In genomic region chr5:143354025-143354424, GRCh38 we compare ENCODE assay signal across 10 cellular contexts. TPM values are rescaled to one million over a fixed set of nuclear protein-coding genes. Genes with fewer than 3 reads are reported as not detected.
A peak's percentile ranks its signal among the peaks of the same experiment; 100 is the strongest.
DNase-seq lines count a peak whose midpoint lies in the region; ATAC-seq lines count a peak whose summit lies in the region.
"Had no signal": no experiment of that assay in that cellular context is flagged by ENCODE, and none has a peak within 500 bp of the region (broad histone marks: within the 10 kb centered on the region; RNA-seq: fewer than 3 reads in every experiment).

No MANE protein-coding gene starts in this region.

- intact Hi-C loops in activated T-helper 2 cell treated with anti-CD3 and anti-CD28 coated beads, Interferon-gamma antibody, Interleukin-2, Interleukin-4, amounts not matched to agents 10 μg/mL and 5 μg/mL and 100 μg/mL, durations not matched to agents 14 hours and 24 hours and 36 hours (cut with micrococcal nuclease): loop anchor here (2.0 to 5.0 kb wide), 10 partner anchors 33 to 338 kb away; partner anchors contain the start of gene NR3C1
- intact Hi-C loops in naive thymus-derived CD4-positive, alpha-beta T cell (cut with micrococcal nuclease): loop anchor here (1.0 to 5.0 kb wide), 5 partner anchors 8 to 838 kb away; no protein-coding TSS in a partner anchor

- no peak for DNase-seq in activated T-helper 2 cell treated with anti-CD3 and anti-CD28 coated beads, Interferon-gamma antibody, Interleukin-2, Interleukin-4, amounts not matched to agents 10 μg/mL and 5 μg/mL and 100 μg/mL, durations not matched to agents 14 hours and 24 hours and 36 hours (ENCODE audit: low spot score)
- DNase-seq in naive thymus-derived CD4-positive, alpha-beta T cell: peak in 4 of 9 donors; percentile 10 to 22 (median 17)
- DNase-seq in SIG-M5 treated with dmso at 0.1 percent for 504 hours (lab: John Stamatoyannopoulos, UW; ENCODE audit: unreplicated experiment): no peak
- no peak for DNase-seq in NCI-H2107 treated with DMSO at 0.1 percent for 48 hours (lab: John Stamatoyannopoulos, UW; ENCODE audit: unreplicated experiment)
- no peak for DNase-seq in COR-L47 (lab: John Stamatoyannopoulos, UW)

- no peaks in the 10 kb centered on the region for H3K36me3 ChIP-seq in naive thymus-derived CD4-positive, alpha-beta T cell (ENCODE audit: control insufficient read depth in 2 of 3, insufficient read depth in 3 of 3, low read length in 3 of 3)

- H3K9me3 ChIP-seq in naive thymus-derived CD4-positive, alpha-beta T cell (ENCODE audit: control insufficient read depth in 2 of 3, low read length in 3 of 3): no peaks in the 10 kb centered on the region

- H3K36me3 Mint-ChIP-seq in activated T-helper 2 cell treated with anti-CD3 and anti-CD28 coated beads, Interferon-gamma antibody, Interleukin-2, Interleukin-4, amounts not matched to agents 10 μg/mL and 5 μg/mL and 100 μg/mL, durations not matched to agents 14 hours and 24 hours and 36 hours (ENCODE audit: low read depth): peaks cover 16% of the 10 kb centered on the region
- peaks cover 0 to 7% (median 0%) of the 10 kb centered on the region in 5 donors for H3K36me3 Mint-ChIP-seq in naive thymus-derived CD4-positive, alpha-beta T cell

- CTCF ChIA-PET in naive thymus-derived CD4-positive, alpha-beta T cell (lab: Charles Lee): interaction anchor here (0.8 to 1.8 kb wide), 2 partner anchors 50 to 352 kb away, joined by 3 to 4 read pairs; partner anchors contain the start of gene NR3C1

- H3K27me3 Mint-ChIP-seq in activated T-helper 2 cell treated with anti-CD3 and anti-CD28 coated beads, Interferon-gamma antibody, Interleukin-2, Interleukin-4, amounts not matched to agents 10 μg/mL and 5 μg/mL and 100 μg/mL, durations not matched to agents 14 hours and 24 hours and 36 hours (ENCODE audit: low read depth): no peaks in the 10 kb centered on the region
- no peaks in the 10 kb centered on the region for H3K27me3 Mint-ChIP-seq in naive thymus-derived CD4-positive, alpha-beta T cell
- H3K27me3 Mint-ChIP-seq: type B pancreatic cell had no signal

- H3K4me1 Mint-ChIP-seq in activated T-helper 2 cell treated with anti-CD3 and anti-CD28 coated beads, Interferon-gamma antibody, Interleukin-2, Interleukin-4, amounts not matched to agents 10 μg/mL and 5 μg/mL and 100 μg/mL, durations not matched to agents 14 hours and 24 hours and 36 hours (ENCODE audit: low read depth): peaks cover 44% of the 10 kb centered on the region
- H3K4me1 Mint-ChIP-seq in naive thymus-derived CD4-positive, alpha-beta T cell: peaks cover 0 to 71% (median 44%) of the 10 kb centered on the region in 7 donors

- no peaks in the 10 kb centered on the region for H3K27me3 ChIP-seq in naive thymus-derived CD4-positive, alpha-beta T cell (ENCODE audit: control insufficient read depth in 2 of 2, insufficient read depth in 2 of 2, low read length in 2 of 2)

- peaks cover 61 to 63% of the 10 kb centered on the region in 2 donors for H3K4me1 ChIP-seq in naive thymus-derived CD4-positive, alpha-beta T cell (ENCODE audit: control insufficient read depth in 2 of 2, insufficient read depth in 2 of 2, low read length in 2 of 2)

- POLR2A ChIA-PET in naive thymus-derived CD4-positive, alpha-beta T cell (lab: Charles Lee): interaction anchor here (1.0 to 3.5 kb wide), 6 partner anchors 9 to 79 kb away, joined by 3 to 21 read pairs (median 5); partner anchors contain the start of gene NR3C1

- peak overlapping the region; percentile 45; the same call in 1 of the 2 replicates for H3K4me3 ChIP-seq in GM08714 (ENCODE audit: low read length)
- peak overlapping the region; percentile 40 for H3K4me3 ChIP-seq in naive thymus-derived CD4-positive, alpha-beta T cell (ENCODE audit: low read length)
- H3K4me3 ChIP-seq: lung had no signal

- H3K4me3 Mint-ChIP-seq in activated T-helper 2 cell treated with anti-CD3 and anti-CD28 coated beads, Interferon-gamma antibody, Interleukin-2, Interleukin-4, amounts not matched to agents 10 μg/mL and 5 μg/mL and 100 μg/mL, durations not matched to agents 14 hours and 24 hours and 36 hours (ENCODE audit: low read depth): peak overlapping the region; percentile 79
- H3K4me3 Mint-ChIP-seq in naive thymus-derived CD4-positive, alpha-beta T cell: peak overlapping the region; percentile 21 to 90 (median 82)
- H3K4me3 Mint-ChIP-seq: type B pancreatic cell had no signal

- H3K27ac ChIP-seq in naive thymus-derived CD4-positive, alpha-beta T cell (ENCODE audit: low read depth, low read length): peak overlapping the region; percentile 36

- peak overlapping the region; percentile 80 for H3K27ac Mint-ChIP-seq in activated T-helper 2 cell treated with anti-CD3 and anti-CD28 coated beads, Interferon-gamma antibody, Interleukin-2, Interleukin-4, amounts not matched to agents 10 μg/mL and 5 μg/mL and 100 μg/mL, durations not matched to agents 14 hours and 24 hours and 36 hours
- peak overlapping the region; percentile 62 to 94 (median 88) for H3K27ac Mint-ChIP-seq in naive thymus-derived CD4-positive, alpha-beta T cell

- no peaks in the 10 kb centered on the region for H3K9me3 Mint-ChIP-seq in activated T-helper 2 cell treated with anti-CD3 and anti-CD28 coated beads, Interferon-gamma antibody, Interleukin-2, Interleukin-4, amounts not matched to agents 10 μg/mL and 5 μg/mL and 100 μg/mL, durations not matched to agents 14 hours and 24 hours and 36 hours
- H3K9me3 Mint-ChIP-seq in naive thymus-derived CD4-positive, alpha-beta T cell: no peaks in the 10 kb centered on the region

- ATAC-seq in HG02798 (IDR thresholded peaks at IDR 0.05; ENCODE audit: poor library complexity, unreplicated experiment): peak; percentile 50
- ATAC-seq in naive thymus-derived CD4-positive, alpha-beta T cell: no peak
- no peak for ATAC-seq in GM19397 (IDR thresholded peaks at IDR 0.05; ENCODE audit: unreplicated experiment)

RNA-seq across cellular contexts. Expression of gene NR3C1, which starts 49.5 kb away (rescaled TPM):
- 51.3 and 52.0 TPM in 2 replicates for total RNA-seq in activated T-helper 2 cell treated with anti-CD3 and anti-CD28 coated beads, Interferon-gamma antibody, Interleukin-2, Interleukin-4, amounts not matched to agents 10 μg/mL and 5 μg/mL and 100 μg/mL, durations not matched to agents 14 hours and 24 hours and 36 hours
- 100 to 1,000 TPM in 3 of 5 experiments, 10 to 100 TPM in 2; 68.0 to 140 (median 121) TPM for total RNA-seq in naive thymus-derived CD4-positive, alpha-beta T cell
- 10 to 100 TPM; 86.1 to 90.2 TPM for polyA plus RNA-seq in naive thymus-derived CD4-positive, alpha-beta T cell
